ENCODE assay signal across 8 cellular contexts in the genomic region with DNA sequence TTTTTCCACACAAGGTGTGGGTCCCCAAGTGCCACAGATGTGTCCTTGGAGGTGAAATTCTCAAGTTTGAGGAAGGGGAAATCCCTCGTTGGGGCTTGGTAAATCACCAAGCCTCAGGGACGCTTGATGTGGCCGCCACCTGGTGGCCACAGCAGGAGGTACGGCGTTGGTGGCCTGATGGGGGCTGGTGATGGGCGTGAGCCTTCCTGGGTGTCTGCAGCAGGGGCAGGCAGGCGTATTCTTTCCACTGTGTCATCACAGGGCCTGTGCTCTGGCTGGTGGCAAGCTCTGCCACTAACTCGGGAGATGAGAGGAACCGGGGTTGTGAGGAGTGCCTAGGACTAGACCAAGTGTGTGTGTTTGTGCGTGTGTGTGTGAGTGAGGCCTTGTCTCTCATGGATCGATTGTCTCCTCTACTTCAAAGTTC. TPM values are rescaled to one million over a fixed set of nuclear protein-coding genes. Genes with fewer than 3 reads are reported as not detected.
A peak's percentile ranks its signal among the peaks of the same experiment; 100 is the strongest.
DNase-seq lines count a peak whose midpoint lies in the region; ATAC-seq and TF ChIP-seq lines count a peak whose summit lies in the region.

No MANE protein-coding gene starts in this region.

- H3K36me3 Mint-ChIP-seq in activated T-cell treated with anti-CD3 and anti-CD28 coated beads, Interleukin-2, amount 50 U/mL, for 72 hours (ENCODE audit: insufficient read depth in 2 of 2): no peaks in the 10 kb centered on the region

- no peak overlapping the region for H3K27ac ChIP-seq in Peyer's patch
- no peak overlapping the region for H3K27ac ChIP-seq in suprapubic skin

- no peaks in the 10 kb centered on the region for H3K9me3 Mint-ChIP-seq in activated T-cell treated with anti-CD3 and anti-CD28 coated beads, Interleukin-2, amount 50 U/mL, for 72 hours

- peaks cover 23% of the 10 kb centered on the region for H3K4me1 Mint-ChIP-seq in activated T-cell treated with anti-CD3 and anti-CD28 coated beads, Interleukin-2, amount 50 U/mL, for 72 hours (ENCODE audit: low read depth)

- H3K27me3 ChIP-seq in Peyer's patch: no peaks in the 10 kb centered on the region
- H3K27me3 ChIP-seq in suprapubic skin: no peaks in the 10 kb centered on the region

- H3K4me3 ChIP-seq in Peyer's patch: no peak overlapping the region
- no peak overlapping the region for H3K4me3 ChIP-seq in fibroblast of pulmonary artery (replicated peaks; ENCODE audit: low read depth, low read length)
- no peak overlapping the region for H3K4me3 ChIP-seq in suprapubic skin

- TF ChIP-seq POLR2A in Peyer's patch (IDR thresholded peaks at IDR 0.05) (no peak), suprapubic skin (IDR thresholded peaks at IDR 0.05) (no peak)

- ATAC-seq in GM19397 (IDR thresholded peaks at IDR 0.05; ENCODE audit: unreplicated experiment): peak; percentile 83
- ATAC-seq in HG03442 (IDR thresholded peaks at IDR 0.05; ENCODE audit: unreplicated experiment): peak; percentile 91
- peak; percentile 96 to 97 for ATAC-seq in activated T-cell treated with anti-CD3 and anti-CD28 coated beads, Interleukin-2, amount 50 U/mL, for 72 hours (replicated peaks in 1 of 2)

- H3K27me3 Mint-ChIP-seq in activated T-cell treated with anti-CD3 and anti-CD28 coated beads, Interleukin-2, amount 50 U/mL, for 72 hours (ENCODE audit: low read depth): no peaks in the 10 kb centered on the region

- no peak for TF ChIP-seq EP300 in suprapubic skin (IDR thresholded peaks at IDR 0.05)

- WGBS in suprapubic skin: 17% methylated on average over 11 of the region's 11 CpGs

- no peaks in the 10 kb centered on the region for H3K9me3 ChIP-seq in Peyer's patch
- H3K9me3 ChIP-seq in suprapubic skin: no peaks in the 10 kb centered on the region

- DNase-seq in COR-L47 (lab: John Stamatoyannopoulos, UW) (peak; percentile 35), Peyer's patch (peak; percentile 77 to 91 (median 77)), fibroblast of pulmonary artery (ENCODE audit: low read depth) (peak; percentile 75), non-pigmented ciliary epithelial cell (ENCODE audit: low read depth) (peak; percentile 26), suprapubic skin (ENCODE audit: low spot score in 2 of 2) (peak in 1 of 2 donors; percentile 75)
- peak; percentile 86 for DNase-seq in activated T-cell treated with anti-CD3 and anti-CD28 coated beads, Interleukin-2, amount 50 U/mL, for 72 hours

- peak overlapping the region; percentile 44 to 48 for H3K4me3 Mint-ChIP-seq in activated T-cell treated with anti-CD3 and anti-CD28 coated beads, Interleukin-2, amount 50 U/mL, for 72 hours

- H3K27ac Mint-ChIP-seq in activated T-cell treated with anti-CD3 and anti-CD28 coated beads, Interleukin-2, amount 50 U/mL, for 72 hours: peak overlapping the region; percentile 52

- H3K36me3 ChIP-seq in Peyer's patch: peaks cover 0 to 56% (median 0%) of the 10 kb centered on the region in 3 donors
- H3K36me3 ChIP-seq in suprapubic skin: peaks cover 4% of the 10 kb centered on the region

- peak; percentile 85 to 94 (median 90) for TF ChIP-seq CTCF in Peyer's patch (IDR thresholded peaks at IDR 0.05)
- peak; percentile 95 for TF ChIP-seq CTCF in fibroblast of pulmonary artery (IDR thresholded peaks at IDR 0.05; ENCODE audit: low read length, missing control alignments)
- TF ChIP-seq CTCF in suprapubic skin (IDR thresholded peaks at IDR 0.05): peak; percentile 80 to 81

- H3K4me1 ChIP-seq in Peyer's patch (peaks cover 0 to 49% (median 6%) of the 10 kb centered on the region in 4 donors), suprapubic skin (peaks cover 41% of the 10 kb centered on the region)

RNA-seq across cellular contexts. Expression of a gene that starts 4.2 kb away (rescaled TPM):
- 100 to 1,000 TPM in 3 of 4 donors, 10 to 100 TPM in 1; 54.5 to 162 (median 142) TPM for total RNA-seq in Peyer's patch
- total RNA-seq in activated T-cell treated with anti-CD3 and anti-CD28 coated beads, Interleukin-2, amount 50 U/mL, for 72 hours: not detected
- 10 to 100 TPM in 1 of 4 donors, 1 to 10 TPM in 3; 5.7 to 12.2 (median 8.5) TPM for total RNA-seq in suprapubic skin

RNA-seq across cellular contexts. Expression of a gene that starts 40.9 kb away (rescaled TPM):
- total RNA-seq in Peyer's patch: 10 to 100 TPM; 10.3 to 14.9 (median 11.9) TPM
- total RNA-seq in activated T-cell treated with anti-CD3 and anti-CD28 coated beads, Interleukin-2, amount 50 U/mL, for 72 hours: 1 to 10 TPM; 7.3 to 8.2 TPM
- 10 to 100 TPM in 2 of 4 donors, 1 to 10 TPM in 2; 8.0 to 19.2 (median 12.7) TPM for total RNA-seq in suprapubic skin

RNA-seq across cellular contexts. Expression of a gene that starts 44.4 kb away (rescaled TPM):
- total RNA-seq in Peyer's patch: 10 to 100 TPM; 11.0 to 93.3 (median 24.3) TPM
- not detected for total RNA-seq in activated T-cell treated with anti-CD3 and anti-CD28 coated beads, Interleukin-2, amount 50 U/mL, for 72 hours
- total RNA-seq in suprapubic skin: 10 to 100 TPM; 18.1 to 33.4 (median 24.6) TPM

Comparison
In these comparisons a context has a peak if more than half of its experiments do, and no peak if none do; other contexts are left out.
1. RNA of a gene that starts 4.2 kb away (total RNA-seq): 54.5 to 162 TPM in Peyer's patch and 5.7 to 12.2 TPM in suprapubic skin; not detected in activated T-cell treated with anti-CD3 and anti-CD28 coated beads, Interleukin-2, amount 50 U/mL, for 72 hours; every median in the first group is over 4 times any median in the second.
2. RNA of a gene that starts 44.4 kb away (total RNA-seq): 18.1 to 33.4 TPM in suprapubic skin and 11.0 to 93.3 TPM in Peyer's patch; not detected in activated T-cell treated with anti-CD3 and anti-CD28 coated beads, Interleukin-2, amount 50 U/mL, for 72 hours; every median in the first group is over 10 times any median in the second.
3. Peak in every context shown above with its lines, with median percentiles within 50 percentile points of each other: ATAC-seq and CTCF ChIP-seq.